In the genomic region with DNA sequence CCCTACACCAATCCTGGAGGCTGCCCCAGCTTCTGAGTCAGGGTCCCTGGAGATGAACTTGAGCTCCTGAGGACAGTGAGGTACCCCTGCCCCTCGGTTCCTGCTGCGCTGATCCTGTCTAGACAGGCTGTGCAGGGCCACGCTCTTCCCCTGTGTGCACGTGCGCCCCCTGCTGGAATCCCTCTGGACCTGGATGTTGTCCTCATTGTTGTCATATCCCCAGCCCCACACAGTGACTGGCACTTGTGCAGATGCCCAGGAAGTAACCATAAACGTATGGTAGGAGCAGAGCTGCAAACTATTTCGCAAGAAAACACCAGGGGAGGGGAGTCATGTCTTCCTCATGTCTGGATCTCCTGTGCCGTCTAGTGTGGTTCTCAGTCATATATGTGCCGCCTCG, we compare ENCODE assay signal across 8 cellular contexts.
A peak's percentile ranks its signal among the peaks of the same experiment; 100 is the strongest.
DNase-seq lines count a peak whose midpoint lies in the region; ATAC-seq and TF ChIP-seq lines count a peak whose summit lies in the region.

No MANE protein-coding gene starts in this region.

- in situ Hi-C loops in brain microvascular endothelial cell (cut with HindIII; ENCODE audit: low pct_ligation_motif_present, low sequenced_read_pairs), result no loop called here

- H3K9ac ChIP-seq in liver (ENCODE audit: low read depth in 1 of 2, low read length in 2 of 2), result no peak overlapping the region

- no peaks in the 10 kb centered on the region for H3K4me1 ChIP-seq in liver (ENCODE audit: control insufficient read depth in 4 of 4, insufficient read depth in 4 of 4, low read length in 3 of 4)

- H3K36me3 ChIP-seq in brain microvascular endothelial cell (replicated peaks), result no peaks in the 10 kb centered on the region
- H3K36me3 ChIP-seq in liver (ENCODE audit: control insufficient read depth in 4 of 4, insufficient read depth in 3 of 4, low read depth in 1 of 4, low read length in 3 of 4), result no peaks in the 10 kb centered on the region

- POLR2A ChIA-PET in AG04449 (lab: Yijun Ruan, JAX) (no interaction called here), HEK293T (lab: Yijun Ruan, JAX) (no interaction called here)

- DNase-seq in AG04449 (ENCODE audit: low read depth, low spot score), result no peak
- peak; percentile 73 for DNase-seq in HEK293T (ENCODE audit: extremely low spot score)
- peak; percentile 45 for DNase-seq in SK-N-DZ (ENCODE audit: low spot score)
- DNase-seq in brain microvascular endothelial cell, result peak; percentile 43
- peak; percentile 4 for DNase-seq in stimulated activated naive CD4-positive, alpha-beta T cell treated with Interleukin-2 at 50 U/mL for 16 hours (lab: John Stamatoyannopoulos, UW)
- no peak for DNase-seq in sciatic nerve (ENCODE audit: low spot score)

- ATAC-seq in GM18858 (IDR thresholded peaks at IDR 0.05; ENCODE audit: unreplicated experiment) (no peak), sciatic nerve (no peak)

- no peak overlapping the region for H3K27ac ChIP-seq in brain microvascular endothelial cell
- no peak overlapping the region for H3K27ac ChIP-seq in liver (ENCODE audit: low read depth in 1 of 2, low read length in 2 of 2)

- H3K4me3 ChIP-seq in AG04449 (ENCODE audit: low read depth, low read length) (no peak overlapping the region), brain microvascular endothelial cell (ENCODE audit: low read depth, low read length) (no peak overlapping the region), liver (ENCODE audit: low read depth in 1 of 3, low read length in 3 of 3) (no peak overlapping the region)

- intact Hi-C loops in sciatic nerve (cut with DNase I), result no loop called here

- H3K27me3 ChIP-seq in brain microvascular endothelial cell (replicated peaks) (no peaks in the 10 kb centered on the region), liver (ENCODE audit: control insufficient read depth in 4 of 4, insufficient read depth in 4 of 4, low read length in 3 of 4) (no peaks in the 10 kb centered on the region)

- WGBS in liver, result 38% methylated on average over 10 of the region's 10 CpGs

- TF ChIP-seq RAD21 in liver (IDR thresholded peaks at IDR 0.05), result peak; percentile 36 to 77

- TF ChIP-seq CTCF in AG04449 (IDR thresholded peaks at IDR 0.05; ENCODE audit: insufficient read depth, low read length, missing control alignments) (peak; percentile 19), brain microvascular endothelial cell (IDR thresholded peaks at IDR 0.05; ENCODE audit: low read depth, low read length, missing control alignments) (peak; percentile 55), liver (IDR thresholded peaks at IDR 0.05; ENCODE audit: low read depth, low read length, missing input control) (peak; percentile 40)

- CTCF ChIA-PET in AG04449 (lab: Yijun Ruan, JAX) (interaction anchor here (0.7 to 1.1 kb wide), 2 partner anchors 16 to 28 kb away, joined by 3 read pairs; no protein-coding TSS in a partner anchor), HEK293T (lab: Yijun Ruan, JAX) (interaction anchor here (0.5 to 1.5 kb wide), 30 partner anchors 9 to 1503 kb away, joined by 3 to 14 read pairs (median 4); no protein-coding TSS in a partner anchor)

- H3K9me3 ChIP-seq in liver (ENCODE audit: control insufficient read depth in 4 of 4, low read length in 3 of 4), result no peaks in the 10 kb centered on the region

TF ChIP-seq in HEK293T, 16 proteins besides CTCF, POLR2A, EP300 and RAD21:
- TF ChIP-seq SP1 (IDR thresholded peaks at IDR 0.05), result no peak
- TF ChIP-seq, protein P1, sequence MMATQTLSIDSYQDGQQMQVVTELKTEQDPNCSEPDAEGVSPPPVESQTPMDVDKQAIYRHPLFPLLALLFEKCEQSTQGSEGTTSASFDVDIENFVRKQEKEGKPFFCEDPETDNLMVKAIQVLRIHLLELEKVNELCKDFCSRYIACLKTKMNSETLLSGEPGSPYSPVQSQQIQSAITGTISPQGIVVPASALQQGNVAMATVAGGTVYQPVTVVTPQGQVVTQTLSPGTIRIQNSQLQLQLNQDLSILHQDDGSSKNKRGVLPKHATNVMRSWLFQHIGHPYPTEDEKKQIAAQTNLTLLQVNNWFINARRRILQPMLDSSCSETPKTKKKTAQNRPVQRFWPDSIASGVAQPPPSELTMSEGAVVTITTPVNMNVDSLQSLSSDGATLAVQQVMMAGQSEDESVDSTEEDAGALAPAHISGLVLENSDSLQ (IDR thresholded peaks at IDR 0.05), result peak; percentile 28; the same call in 1 of the 2 replicates
- TF ChIP-seq TARDBP (IDR thresholded peaks at IDR 0.05), result no peak

TF ChIP-seq in liver, 16 proteins besides CTCF, POLR2A, EP300 and RAD21:
- TF ChIP-seq FOXA1 (IDR thresholded peaks at IDR 0.05) (no peak), JUND (IDR thresholded peaks at IDR 0.05) (no peak), NR2F2 (IDR thresholded peaks at IDR 0.05) (no peak), TAF1 (conservative IDR thresholded peaks at IDR 0.05) (no peak), FOXA2 (IDR thresholded peaks at IDR 0.05) (no peak), EGR1 (IDR thresholded peaks at IDR 0.05; ENCODE audit: low read depth in 2 of 2) (no peak), HNF4G (IDR thresholded peaks at IDR 0.05) (no peak), RXRA (IDR thresholded peaks at IDR 0.05) (no peak), HNF4A (conservative IDR thresholded peaks at IDR 0.05) (no peak)
- TF ChIP-seq, protein P2, sequence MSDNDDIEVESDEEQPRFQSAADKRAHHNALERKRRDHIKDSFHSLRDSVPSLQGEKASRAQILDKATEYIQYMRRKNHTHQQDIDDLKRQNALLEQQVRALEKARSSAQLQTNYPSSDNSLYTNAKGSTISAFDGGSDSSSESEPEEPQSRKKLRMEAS (IDR thresholded peaks at IDR 0.05), result no peak
- TF ChIP-seq, protein P3, sequence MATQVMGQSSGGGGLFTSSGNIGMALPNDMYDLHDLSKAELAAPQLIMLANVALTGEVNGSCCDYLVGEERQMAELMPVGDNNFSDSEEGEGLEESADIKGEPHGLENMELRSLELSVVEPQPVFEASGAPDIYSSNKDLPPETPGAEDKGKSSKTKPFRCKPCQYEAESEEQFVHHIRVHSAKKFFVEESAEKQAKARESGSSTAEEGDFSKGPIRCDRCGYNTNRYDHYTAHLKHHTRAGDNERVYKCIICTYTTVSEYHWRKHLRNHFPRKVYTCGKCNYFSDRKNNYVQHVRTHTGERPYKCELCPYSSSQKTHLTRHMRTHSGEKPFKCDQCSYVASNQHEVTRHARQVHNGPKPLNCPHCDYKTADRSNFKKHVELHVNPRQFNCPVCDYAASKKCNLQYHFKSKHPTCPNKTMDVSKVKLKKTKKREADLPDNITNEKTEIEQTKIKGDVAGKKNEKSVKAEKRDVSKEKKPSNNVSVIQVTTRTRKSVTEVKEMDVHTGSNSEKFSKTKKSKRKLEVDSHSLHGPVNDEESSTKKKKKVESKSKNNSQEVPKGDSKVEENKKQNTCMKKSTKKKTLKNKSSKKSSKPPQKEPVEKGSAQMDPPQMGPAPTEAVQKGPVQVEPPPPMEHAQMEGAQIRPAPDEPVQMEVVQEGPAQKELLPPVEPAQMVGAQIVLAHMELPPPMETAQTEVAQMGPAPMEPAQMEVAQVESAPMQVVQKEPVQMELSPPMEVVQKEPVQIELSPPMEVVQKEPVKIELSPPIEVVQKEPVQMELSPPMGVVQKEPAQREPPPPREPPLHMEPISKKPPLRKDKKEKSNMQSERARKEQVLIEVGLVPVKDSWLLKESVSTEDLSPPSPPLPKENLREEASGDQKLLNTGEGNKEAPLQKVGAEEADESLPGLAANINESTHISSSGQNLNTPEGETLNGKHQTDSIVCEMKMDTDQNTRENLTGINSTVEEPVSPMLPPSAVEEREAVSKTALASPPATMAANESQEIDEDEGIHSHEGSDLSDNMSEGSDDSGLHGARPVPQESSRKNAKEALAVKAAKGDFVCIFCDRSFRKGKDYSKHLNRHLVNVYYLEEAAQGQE (IDR thresholded peaks at IDR 0.05), result no peak
- TF ChIP-seq, protein P4, sequence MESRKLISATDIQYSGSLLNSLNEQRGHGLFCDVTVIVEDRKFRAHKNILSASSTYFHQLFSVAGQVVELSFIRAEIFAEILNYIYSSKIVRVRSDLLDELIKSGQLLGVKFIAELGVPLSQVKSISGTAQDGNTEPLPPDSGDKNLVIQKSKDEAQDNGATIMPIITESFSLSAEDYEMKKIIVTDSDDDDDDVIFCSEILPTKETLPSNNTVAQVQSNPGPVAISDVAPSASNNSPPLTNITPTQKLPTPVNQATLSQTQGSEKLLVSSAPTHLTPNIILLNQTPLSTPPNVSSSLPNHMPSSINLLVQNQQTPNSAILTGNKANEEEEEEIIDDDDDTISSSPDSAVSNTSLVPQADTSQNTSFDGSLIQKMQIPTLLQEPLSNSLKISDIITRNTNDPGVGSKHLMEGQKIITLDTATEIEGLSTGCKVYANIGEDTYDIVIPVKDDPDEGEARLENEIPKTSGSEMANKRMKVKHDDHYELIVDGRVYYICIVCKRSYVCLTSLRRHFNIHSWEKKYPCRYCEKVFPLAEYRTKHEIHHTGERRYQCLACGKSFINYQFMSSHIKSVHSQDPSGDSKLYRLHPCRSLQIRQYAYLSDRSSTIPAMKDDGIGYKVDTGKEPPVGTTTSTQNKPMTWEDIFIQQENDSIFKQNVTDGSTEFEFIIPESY (IDR thresholded peaks at IDR 0.05), result no peak

Comparison
In these comparisons a context has a peak if more than half of its experiments do, and no peak if none do; other contexts are left out.
1. DNase-seq: peak in HEK293T (single experiment), SK-N-DZ (single experiment), brain microvascular endothelial cell (single experiment) and stimulated activated naive CD4-positive, alpha-beta T cell treated with Interleukin-2 at 50 U/mL for 16 hours (single experiment); none in AG04449 (single experiment) and sciatic nerve (single experiment).
2. Peak in every context shown above with its lines, with median percentiles within 50 percentile points of each other: CTCF ChIP-seq.